In the genomic region with DNA sequence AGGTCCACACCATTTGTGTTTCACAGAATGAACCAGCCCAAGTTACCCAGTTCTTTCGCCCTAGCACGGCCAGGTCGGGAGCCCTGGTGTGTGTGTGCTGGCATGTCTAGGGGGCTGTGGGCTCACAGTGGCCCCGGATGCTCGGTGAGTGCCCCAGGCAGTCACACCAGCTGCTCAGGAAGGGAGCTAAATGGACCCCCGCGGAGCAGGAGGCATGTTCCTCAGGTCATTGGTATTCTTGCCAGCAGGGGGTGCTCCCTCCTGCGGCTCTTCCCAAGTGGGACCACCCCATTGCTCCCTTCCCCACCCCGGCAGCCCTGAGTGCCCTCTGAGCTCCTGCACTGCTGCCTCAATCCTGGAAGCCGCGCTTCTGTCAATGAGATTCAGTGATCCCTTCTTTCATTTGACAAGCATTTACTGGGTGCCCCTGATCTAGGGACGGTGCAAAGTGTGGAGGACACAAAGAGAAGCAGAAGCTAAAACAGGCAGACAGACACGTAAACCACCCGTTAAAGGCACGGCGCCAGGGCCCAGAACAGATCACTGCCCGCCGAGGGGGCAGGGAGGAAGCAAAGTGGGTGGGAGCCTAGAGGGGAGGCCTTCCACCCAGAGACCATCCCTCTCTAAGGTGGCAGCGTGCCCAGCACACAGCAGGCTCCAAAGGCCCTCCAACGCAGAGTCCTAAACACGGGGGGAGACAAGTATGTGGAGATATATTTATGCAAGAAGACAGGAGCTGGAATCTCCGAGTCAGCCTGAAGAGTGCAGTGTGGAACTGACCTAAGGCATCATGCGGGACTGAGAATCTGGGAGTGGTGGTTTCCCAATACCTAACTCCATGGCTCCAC, we compare ENCODE assay signal across 9 cellular contexts. TPM values are rescaled to one million over a fixed set of nuclear protein-coding genes. Genes with fewer than 3 reads are reported as not detected.
DNase-seq lines count a peak whose midpoint lies in the region; ATAC-seq and TF ChIP-seq lines count a peak whose summit lies in the region.
"Had no signal": no experiment of that assay in that cellular context is flagged by ENCODE, and none has a peak within 500 bp of the region (broad histone marks: within the 10 kb centered on the region; RNA-seq: fewer than 3 reads in every experiment).

No MANE protein-coding gene starts in this region.

- no peak overlapping the region for H3K4me3 ChIP-seq in astrocyte of the spinal cord (ENCODE audit: low read depth, low read length)

- no peak for DNase-seq in AG09319 (ENCODE audit: extremely low read depth, low read depth)
- peak; percentile 10 for DNase-seq in HT1080 (ENCODE audit: low read depth)
- DNase-seq in astrocyte of the spinal cord (ENCODE audit: low read depth, low spot score) = peak; percentile 63
- DNase-seq in left colon = no peak
- DNase-seq in SKM-1 treated with dmso at 0.1 percent for 144 hours (lab: John Stamatoyannopoulos, UW; ENCODE audit: unreplicated experiment) = no peak
- no peak for DNase-seq in stimulated activated CD4-positive, alpha-beta T cell treated with anti-CD3 and anti-CD28 coated beads, Interleukin-15, amount 100 ng/mL, for 24 hours
- no peak for DNase-seq in NCI-H2029 (lab: John Stamatoyannopoulos, UW)
- DNase-seq: activated B cell treated with CpG ODN at 0.5 μM for 24 hours had no signal

- peak; percentile 21 for ATAC-seq in left colon
- no peak for ATAC-seq in GM18907 (IDR thresholded peaks at IDR 0.05; ENCODE audit: unreplicated experiment)

- intact Hi-C loops in left colon (cut with DNase I, micrococcal nuclease) = no loop called here

- peak; percentile 27 for TF ChIP-seq CTCF in AG09319 (IDR thresholded peaks at IDR 0.05; ENCODE audit: low read depth, low read length)
- peak; percentile 49 for TF ChIP-seq CTCF in astrocyte of the spinal cord (IDR thresholded peaks at IDR 0.05; ENCODE audit: low read depth, low read length)

- in situ Hi-C loops in astrocyte of the spinal cord (cut with HindIII; ENCODE audit: low sequenced_read_pairs) = no loop called here

RNA-seq across cellular contexts. Expression of gene ADPRHL1, which starts 5.2 kb away (rescaled TPM):
- total RNA-seq in HT1080 (2014; rRNA removed; shearing (Covaris generic)) = 0.95 and 1.0 TPM in 2 replicates
- 1.0 and 1.5 TPM in 2 replicates for polyA plus RNA-seq in HT1080 (2015; cell fraction: cytosol; rRNA removed)
- 1.0 and 1.2 TPM in 2 replicates for polyA plus RNA-seq in HT1080 (2015; cell fraction: nucleus; rRNA removed)
- total RNA-seq in left colon = 1 to 10 TPM; 4.0 to 7.8 TPM

RNA-seq across cellular contexts. Expression of gene DCUN1D2, which starts 32.1 kb away (rescaled TPM):
- total RNA-seq in HT1080 (2014; rRNA removed; shearing (Covaris generic)) = 4.7 and 9.6 TPM in 2 replicates
- polyA plus RNA-seq in HT1080 (2015; cell fraction: cytosol; rRNA removed) = 6.8 and 7.7 TPM in 2 replicates
- 15.6 and 19.8 TPM in 2 replicates for polyA plus RNA-seq in HT1080 (2015; cell fraction: nucleus; rRNA removed)
- total RNA-seq in left colon = 10 to 100 TPM; 18.2 to 22.7 TPM

Comparison
In these comparisons a context has a peak if more than half of its experiments do, and no peak if none do; other contexts are left out.
1. DNase-seq: peak in HT1080 (single experiment) and astrocyte of the spinal cord (single experiment); none in AG09319 (single experiment), left colon (0 of 2), SKM-1 treated with dmso at 0.1 percent for 144 hours (single experiment), stimulated activated CD4-positive, alpha-beta T cell treated with anti-CD3 and anti-CD28 coated beads, Interleukin-15, amount 100 ng/mL, for 24 hours (single experiment) and NCI-H2029 (single experiment).